1 cellular context compared by ENCODE assay signal in genomic region chr7:1458676-1459511, GRCh38.
A peak's percentile ranks its signal among the peaks of the same experiment; 100 is the strongest.
TF ChIP-seq lines count a peak whose summit lies in the region.

Gene MICALL2, minus strand, starts transcription at chr7:1459470. Its CDS starts 144 bp downstream, at chr7:1459326.

TF ChIP-seq in HepG2, 621 proteins besides CTCF, POLR2A, EP300 and RAD21 (continued from another document and continues in another):
- TF ChIP-seq ELK4 (CRISPR knock-in tag; IDR thresholded peaks at IDR 0.05; ENCODE audit: borderline replicate concordance) (no peak), TSC22D2 (CRISPR knock-in tag; IDR thresholded peaks at IDR 0.05; ENCODE audit: borderline replicate concordance) (peak; percentile 40; the same call in 1 of the 2 replicates), MEF2D (CRISPR knock-in tag; IDR thresholded peaks at IDR 0.05) (0 out of 2 replicates have a peak, but pooled peaks have one; percentile 33), ZNF770 (CRISPR knock-in tag; IDR thresholded peaks at IDR 0.05) (no peak), STAT5B (CRISPR knock-in tag; IDR thresholded peaks at IDR 0.05) (no peak), ZNF543 (CRISPR knock-in tag; IDR thresholded peaks at IDR 0.05) (peak; percentile 23; the same call in 1 of the 2 replicates), ASH2L (IDR thresholded peaks at IDR 0.05; ENCODE audit: insufficient read length, low read depth, low read length) (peak; percentile 20), ZNF83 (CRISPR knock-in tag; IDR thresholded peaks at IDR 0.05; ENCODE audit: borderline replicate concordance) (0 out of 2 replicates have a peak, but pooled peaks have one; percentile 42), KLF16 (CRISPR knock-in tag; IDR thresholded peaks at IDR 0.05) (peak in 1 of 2 experiments; percentile 29; a peak in 1 of 4 replicates), RXRA (CRISPR knock-in tag; IDR thresholded peaks at IDR 0.05) (peak; percentile 57; the same call in 1 of the 2 replicates), MAFK (conservative IDR thresholded peaks at IDR 0.05 in 1 of 2, IDR thresholded peaks at IDR 0.05 in 1 of 2; ENCODE audit: low read length in 2 of 2) (0 out of 4 replicates have a peak, but pooled peaks of 1 of the 2 experiments have one; percentile 29), SRSF4 (IDR thresholded peaks at IDR 0.05; ENCODE audit: low read depth, low read length, poor library complexity, severe bottlenecking) (no peak), JARID2 (CRISPR knock-in tag; IDR thresholded peaks at IDR 0.05; ENCODE audit: insufficient replicate concordance) (peak; percentile 30), ZNF567 (CRISPR knock-in tag; IDR thresholded peaks at IDR 0.05; ENCODE audit: borderline replicate concordance) (0 out of 2 replicates have a peak, but pooled peaks have one; percentile 43), NFATC3 (CRISPR knock-in tag; IDR thresholded peaks at IDR 0.05) (no peak), TEAD3 (CRISPR knock-in tag; optimal IDR thresholded peaks at IDR 0.05; ENCODE audit: borderline replicate concordance) (peak; percentile 32), ISX (CRISPR knock-in tag; conservative IDR thresholded peaks at IDR 0.05) (no peak), SIN3A (IDR thresholded peaks at IDR 0.05; ENCODE audit: borderline replicate concordance, low read depth, low read length) (peak; percentile 92; the same call in 1 of the 2 replicates), ZNF138 (CRISPR knock-in tag; IDR thresholded peaks at IDR 0.05; ENCODE audit: low read depth) (0 out of 2 replicates have a peak, but pooled peaks have one; percentile 37), ZGPAT (CRISPR knock-in tag; IDR thresholded peaks at IDR 0.05) (peak; percentile 25; the same call in 1 of the 2 replicates), ERF (CRISPR knock-in tag; IDR thresholded peaks at IDR 0.05) (no peak), ATF7-NPFF (CRISPR knock-in tag; IDR thresholded peaks at IDR 0.05; ENCODE audit: low read depth) (0 out of 2 replicates have a peak, but pooled peaks have one; percentile 45), MTF2 (CRISPR knock-in tag; IDR thresholded peaks at IDR 0.05; ENCODE audit: borderline replicate concordance) (no peak), RBFOX2 (IDR thresholded peaks at IDR 0.05; ENCODE audit: low read depth, low read length) (peak; percentile 84), ZNF296 (CRISPR knock-in tag; conservative IDR thresholded peaks at IDR 0.05) (peak; percentile 70; the same call in 1 of the 2 replicates), ZBTB20 (CRISPR knock-in tag; IDR thresholded peaks at IDR 0.05; ENCODE audit: borderline replicate concordance, low read depth) (peak; percentile 51; the same call in 1 of the 2 replicates), RFXAP (CRISPR knock-in tag; IDR thresholded peaks at IDR 0.05; ENCODE audit: borderline replicate concordance) (0 out of 2 replicates have a peak, but pooled peaks have one; percentile 18), NFE2L1 (CRISPR knock-in tag; IDR thresholded peaks at IDR 0.05; ENCODE audit: borderline replicate concordance) (peak; percentile 70; the same call in 1 of the 2 replicates), PAX8 (CRISPR knock-in tag; IDR thresholded peaks at IDR 0.05; ENCODE audit: borderline replicate concordance) (0 out of 2 replicates have a peak, but pooled peaks have one; percentile 63), POLR2G (IDR thresholded peaks at IDR 0.05; ENCODE audit: low read depth, low read length) (peak; percentile 98), SALL1 (CRISPR knock-in tag; IDR thresholded peaks at IDR 0.05) (peak; percentile 41), BHLHE40 (IDR thresholded peaks at IDR 0.05; ENCODE audit: low read length) (0 out of 2 replicates have a peak, but pooled peaks have one; percentile 10), ZFP36 (IDR thresholded peaks at IDR 0.05; ENCODE audit: borderline replicate concordance, low read depth, low read length, partially characterized antibody) (no peak), ZSCAN20 (CRISPR knock-in tag; IDR thresholded peaks at IDR 0.05; ENCODE audit: borderline replicate concordance) (0 out of 2 replicates have a peak, but pooled peaks have one; percentile 34), SMAD3 (CRISPR knock-in tag; IDR thresholded peaks at IDR 0.05) (no peak), ZNF557 (CRISPR knock-in tag; IDR thresholded peaks at IDR 0.05) (no peak), ZFP91 (CRISPR knock-in tag; IDR thresholded peaks at IDR 0.05; ENCODE audit: borderline replicate concordance) (peak; percentile 68; the same call in 1 of the 2 replicates), SIX4 (CRISPR knock-in tag; IDR thresholded peaks at IDR 0.05) (no peak), UBTF (CRISPR knock-in tag; IDR thresholded peaks at IDR 0.05) (peak; percentile 72), MTA1 (CRISPR knock-in tag; IDR thresholded peaks at IDR 0.05; ENCODE audit: borderline replicate concordance) (peak; percentile 23; the same call in 1 of the 2 replicates), POLR2AphosphoS5 (IDR thresholded peaks at IDR 0.05; ENCODE audit: low read depth, low read length) (peak; percentile 85), ZBTB3 (CRISPR knock-in tag; IDR thresholded peaks at IDR 0.05; ENCODE audit: borderline replicate concordance, low read depth) (no peak), YY1 (IDR thresholded peaks at IDR 0.05; ENCODE audit: insufficient read depth, insufficient replicate concordance, low read depth, low read length) (peak; percentile 65)
- TF ChIP-seq, protein P1, sequence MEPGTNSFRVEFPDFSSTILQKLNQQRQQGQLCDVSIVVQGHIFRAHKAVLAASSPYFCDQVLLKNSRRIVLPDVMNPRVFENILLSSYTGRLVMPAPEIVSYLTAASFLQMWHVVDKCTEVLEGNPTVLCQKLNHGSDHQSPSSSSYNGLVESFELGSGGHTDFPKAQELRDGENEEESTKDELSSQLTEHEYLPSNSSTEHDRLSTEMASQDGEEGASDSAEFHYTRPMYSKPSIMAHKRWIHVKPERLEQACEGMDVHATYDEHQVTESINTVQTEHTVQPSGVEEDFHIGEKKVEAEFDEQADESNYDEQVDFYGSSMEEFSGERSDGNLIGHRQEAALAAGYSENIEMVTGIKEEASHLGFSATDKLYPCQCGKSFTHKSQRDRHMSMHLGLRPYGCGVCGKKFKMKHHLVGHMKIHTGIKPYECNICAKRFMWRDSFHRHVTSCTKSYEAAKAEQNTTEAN (CRISPR knock-in tag; conservative IDR thresholded peaks at IDR 0.05) = 0 out of 2 replicates have a peak, but pooled peaks have one; percentile 14
- TF ChIP-seq, protein P2, sequence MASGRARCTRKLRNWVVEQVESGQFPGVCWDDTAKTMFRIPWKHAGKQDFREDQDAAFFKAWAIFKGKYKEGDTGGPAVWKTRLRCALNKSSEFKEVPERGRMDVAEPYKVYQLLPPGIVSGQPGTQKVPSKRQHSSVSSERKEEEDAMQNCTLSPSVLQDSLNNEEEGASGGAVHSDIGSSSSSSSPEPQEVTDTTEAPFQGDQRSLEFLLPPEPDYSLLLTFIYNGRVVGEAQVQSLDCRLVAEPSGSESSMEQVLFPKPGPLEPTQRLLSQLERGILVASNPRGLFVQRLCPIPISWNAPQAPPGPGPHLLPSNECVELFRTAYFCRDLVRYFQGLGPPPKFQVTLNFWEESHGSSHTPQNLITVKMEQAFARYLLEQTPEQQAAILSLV (CRISPR knock-in tag; IDR thresholded peaks at IDR 0.05; ENCODE audit: borderline replicate concordance) = no peak
- TF ChIP-seq, protein P3, sequence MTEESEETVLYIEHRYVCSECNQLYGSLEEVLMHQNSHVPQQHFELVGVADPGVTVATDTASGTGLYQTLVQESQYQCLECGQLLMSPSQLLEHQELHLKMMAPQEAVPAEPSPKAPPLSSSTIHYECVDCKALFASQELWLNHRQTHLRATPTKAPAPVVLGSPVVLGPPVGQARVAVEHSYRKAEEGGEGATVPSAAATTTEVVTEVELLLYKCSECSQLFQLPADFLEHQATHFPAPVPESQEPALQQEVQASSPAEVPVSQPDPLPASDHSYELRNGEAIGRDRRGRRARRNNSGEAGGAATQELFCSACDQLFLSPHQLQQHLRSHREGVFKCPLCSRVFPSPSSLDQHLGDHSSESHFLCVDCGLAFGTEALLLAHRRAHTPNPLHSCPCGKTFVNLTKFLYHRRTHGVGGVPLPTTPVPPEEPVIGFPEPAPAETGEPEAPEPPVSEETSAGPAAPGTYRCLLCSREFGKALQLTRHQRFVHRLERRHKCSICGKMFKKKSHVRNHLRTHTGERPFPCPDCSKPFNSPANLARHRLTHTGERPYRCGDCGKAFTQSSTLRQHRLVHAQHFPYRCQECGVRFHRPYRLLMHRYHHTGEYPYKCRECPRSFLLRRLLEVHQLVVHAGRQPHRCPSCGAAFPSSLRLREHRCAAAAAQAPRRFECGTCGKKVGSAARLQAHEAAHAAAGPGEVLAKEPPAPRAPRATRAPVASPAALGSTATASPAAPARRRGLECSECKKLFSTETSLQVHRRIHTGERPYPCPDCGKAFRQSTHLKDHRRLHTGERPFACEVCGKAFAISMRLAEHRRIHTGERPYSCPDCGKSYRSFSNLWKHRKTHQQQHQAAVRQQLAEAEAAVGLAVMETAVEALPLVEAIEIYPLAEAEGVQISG (CRISPR knock-in tag; IDR thresholded peaks at IDR 0.05) = 0 out of 2 replicates have a peak, but pooled peaks have one; percentile 12
- TF ChIP-seq, protein P4, sequence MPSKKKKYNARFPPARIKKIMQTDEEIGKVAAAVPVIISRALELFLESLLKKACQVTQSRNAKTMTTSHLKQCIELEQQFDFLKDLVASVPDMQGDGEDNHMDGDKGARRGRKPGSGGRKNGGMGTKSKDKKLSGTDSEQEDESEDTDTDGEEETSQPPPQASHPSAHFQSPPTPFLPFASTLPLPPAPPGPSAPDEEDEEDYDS (CRISPR knock-in tag; IDR thresholded peaks at IDR 0.05) = peak; percentile 83; the same call in 1 of the 2 replicates
- TF ChIP-seq, protein P5, sequence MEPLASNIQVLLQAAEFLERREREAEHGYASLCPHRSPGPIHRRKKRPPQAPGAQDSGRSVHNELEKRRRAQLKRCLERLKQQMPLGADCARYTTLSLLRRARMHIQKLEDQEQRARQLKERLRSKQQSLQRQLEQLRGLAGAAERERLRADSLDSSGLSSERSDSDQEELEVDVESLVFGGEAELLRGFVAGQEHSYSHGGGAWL (CRISPR knock-in tag; IDR thresholded peaks at IDR 0.05) = peak; percentile 61; the same call in 1 of the 2 replicates
- TF ChIP-seq, protein P6, sequence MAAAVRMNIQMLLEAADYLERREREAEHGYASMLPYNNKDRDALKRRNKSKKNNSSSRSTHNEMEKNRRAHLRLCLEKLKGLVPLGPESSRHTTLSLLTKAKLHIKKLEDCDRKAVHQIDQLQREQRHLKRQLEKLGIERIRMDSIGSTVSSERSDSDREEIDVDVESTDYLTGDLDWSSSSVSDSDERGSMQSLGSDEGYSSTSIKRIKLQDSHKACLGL (CRISPR knock-in tag; IDR thresholded peaks at IDR 0.05) = 0 out of 2 replicates have a peak, but pooled peaks have one; percentile 24
